In the genomic region with DNA sequence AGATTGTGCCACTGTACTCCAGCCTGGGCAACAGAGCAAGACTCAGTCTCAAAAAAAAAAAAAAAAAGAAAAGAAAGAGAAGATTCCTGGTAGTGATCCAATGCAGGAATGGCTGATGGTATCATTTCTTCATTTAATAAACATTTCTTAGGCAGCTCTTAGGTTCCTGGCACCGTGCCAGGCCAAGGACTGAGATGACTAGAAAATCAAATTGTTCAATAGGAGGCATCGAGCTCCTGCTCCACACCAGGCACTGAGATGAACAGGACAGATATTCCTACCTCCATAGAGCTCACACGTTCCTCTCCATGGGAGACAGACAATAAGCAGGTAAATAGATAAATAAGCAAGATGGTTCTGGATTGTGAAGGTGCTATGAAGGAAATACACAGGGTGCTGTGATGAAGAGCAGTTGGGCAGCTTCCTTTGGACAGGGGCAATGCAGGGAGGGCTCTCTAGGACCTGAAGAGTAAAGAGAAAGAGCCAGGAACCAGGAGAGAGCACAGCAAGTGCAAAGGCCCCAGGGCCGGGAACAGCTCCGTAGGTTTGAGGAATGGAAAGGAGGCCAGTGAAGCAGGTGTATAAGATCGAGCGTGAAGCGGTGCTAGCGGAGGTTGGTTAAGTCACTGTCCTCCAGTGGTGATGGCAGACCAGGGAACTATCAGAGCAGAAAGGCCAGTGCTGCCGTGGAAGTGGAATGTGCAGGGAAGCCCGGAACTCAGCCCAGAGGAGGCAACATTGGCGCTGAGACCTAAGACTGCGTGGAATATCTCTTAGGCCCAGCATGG, we compare ENCODE assay signal across 24 cellular contexts. TPM values are rescaled to one million over a fixed set of nuclear protein-coding genes. Genes with fewer than 3 reads are reported as not detected.
"Had no signal": no experiment of that assay in that cellular context is flagged by ENCODE, and none has a peak within 500 bp of the region (broad histone marks: within the 10 kb centered on the region; RNA-seq: fewer than 3 reads in every experiment).

No MANE protein-coding gene starts in this region.

- H3K9me3 Mint-ChIP-seq: naive thymus-derived CD4-positive, alpha-beta T cell; nephron progenitor cell; stimulated activated effector memory CD8-positive, alpha-beta T cell treated with anti-CD3 and anti-CD28 coated beads, Interleukin-12 subunit alpha, Interleukin-12 subunit beta, amount 100 ng/mL, for 72 hours; type B pancreatic cell had no signal

- H3K27me3 ChIP-seq: thyroid gland had no signal

- H3K4me1 ChIP-seq: heart left ventricle, sigmoid colon, suprapubic skin, thyroid gland had no signal

- H3K9me3 ChIP-seq: heart left ventricle, neutrophil, sigmoid colon, suprapubic skin, thyroid gland had no signal

- H3K4me3 ChIP-seq: heart left ventricle, sigmoid colon, skin epidermis, suprapubic skin, thyroid gland had no signal

- H3K4me1 Mint-ChIP-seq: naive thymus-derived CD4-positive, alpha-beta T cell; stimulated activated effector memory CD8-positive, alpha-beta T cell treated with anti-CD3 and anti-CD28 coated beads, Interleukin-12 subunit alpha, Interleukin-12 subunit beta, amount 100 ng/mL, for 72 hours had no signal

- H3K27ac ChIP-seq: heart left ventricle, neutrophil, sigmoid colon, skin epidermis, suprapubic skin, thyroid gland had no signal

- H3K36me3 Mint-ChIP-seq: naive thymus-derived CD4-positive, alpha-beta T cell; stimulated activated effector memory CD8-positive, alpha-beta T cell treated with anti-CD3 and anti-CD28 coated beads, Interleukin-12 subunit alpha, Interleukin-12 subunit beta, amount 100 ng/mL, for 72 hours; type B pancreatic cell had no signal

- H3K27ac Mint-ChIP-seq: nephron progenitor cell; stimulated activated effector memory CD8-positive, alpha-beta T cell treated with anti-CD3 and anti-CD28 coated beads, Interleukin-12 subunit alpha, Interleukin-12 subunit beta, amount 100 ng/mL, for 72 hours; type B pancreatic cell had no signal

- H3K36me3 ChIP-seq: heart left ventricle, neutrophil, sigmoid colon, suprapubic skin, thyroid gland had no signal

- DNase-seq: effector memory CD4-positive, alpha-beta T cell; heart left ventricle; hippocampal formation; kidney glomerular epithelial cell; naive thymus-derived CD4-positive, alpha-beta T cell; nephron progenitor cell; sigmoid colon; stimulated activated CD4-positive, alpha-beta T cell treated with anti-CD3 and anti-CD28 coated beads, Interleukin-4, amount 100 ng/mL, for 1 hour; stimulated activated CD8-positive, alpha-beta memory T cell treated with anti-CD3 and anti-CD28 coated beads, Interleukin-4, amount 100 ng/mL, for 48 hours; stimulated activated naive CD8-positive, alpha-beta T cell treated with anti-CD3 and anti-CD28 coated beads, Interleukin-15, Interleukin-2, amounts not matched to agents 100 U/mL and 50 U/mL, for 24 hours; thyroid gland had no signal

- H3K4me3 Mint-ChIP-seq: naive thymus-derived CD4-positive, alpha-beta T cell; nephron progenitor cell; stimulated activated effector memory CD8-positive, alpha-beta T cell treated with anti-CD3 and anti-CD28 coated beads, Interleukin-12 subunit alpha, Interleukin-12 subunit beta, amount 100 ng/mL, for 72 hours; type B pancreatic cell had no signal

RNA-seq across cellular contexts. Expression of gene CRHR1, which starts 26.5 kb away (rescaled TPM):
- total RNA-seq: fibroblast of lung; glomerular endothelial cell; liver; lung microvascular endothelial cell; mesenteric fat pad; mononuclear cell; naive thymus-derived CD4-positive, alpha-beta T cell; osteoblast; pulmonary artery endothelial cell; thyroid gland had no signal
- polyA plus RNA-seq: fibroblast of lung; heart left ventricle; liver; naive thymus-derived CD4-positive, alpha-beta T cell; sigmoid colon had no signal
